In the genomic region with DNA sequence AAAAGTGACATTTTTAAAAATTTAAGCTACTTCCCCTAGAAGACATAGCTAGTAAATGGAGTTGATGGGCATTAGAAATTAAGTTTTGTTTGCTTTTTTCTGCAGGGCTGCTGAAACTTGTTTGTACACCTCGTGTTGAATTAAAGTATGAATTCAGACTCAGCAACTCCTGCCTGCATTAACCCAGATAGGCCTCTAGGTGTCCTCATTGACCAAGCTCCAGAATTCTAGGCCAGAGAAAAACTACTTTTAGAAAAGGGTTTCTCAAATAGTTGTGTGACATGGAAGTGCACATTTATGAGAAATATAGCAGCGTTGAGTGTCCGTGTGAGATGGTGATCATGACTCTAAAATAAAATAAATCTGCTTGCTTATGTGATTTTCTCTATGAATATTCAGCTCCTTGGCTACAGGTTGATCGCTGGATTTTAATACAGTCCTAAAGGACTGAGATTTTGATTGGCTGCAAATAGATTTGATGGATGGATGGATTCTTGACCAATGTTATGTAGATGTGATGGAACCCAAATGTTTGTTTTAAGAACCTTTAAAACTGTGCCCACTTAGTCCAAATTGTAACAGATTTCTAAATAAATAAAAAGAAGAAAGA, we compare ENCODE assay signal across 10 cellular contexts. TPM values are rescaled to one million over a fixed set of nuclear protein-coding genes. Genes with fewer than 3 reads are reported as not detected.
DNase-seq lines count a peak whose midpoint lies in the region; ATAC-seq and TF ChIP-seq lines count a peak whose summit lies in the region.
"Had no signal": no experiment of that assay in that cellular context is flagged by ENCODE, and none has a peak within 500 bp of the region (broad histone marks: within the 10 kb centered on the region; RNA-seq: fewer than 3 reads in every experiment).

No MANE protein-coding gene starts in this region.

- H3K36me3 ChIP-seq in parathyroid adenoma (ENCODE audit: control insufficient read depth, insufficient read depth, low read length): no peaks in the 10 kb centered on the region
- H3K36me3 ChIP-seq: BLaER1 had no signal

- peak; percentile 35 for ATAC-seq in activated T-helper 17 cell treated with anti-CD3 and anti-CD28 coated beads, Interleukin-2, amount 50 U/mL, for 72 hours (replicated peaks)
- ATAC-seq in GM19452 (IDR thresholded peaks at IDR 0.05; ENCODE audit: unreplicated experiment): no peak

- no peak overlapping the region for H3K9ac ChIP-seq in parathyroid adenoma
- H3K9ac ChIP-seq: BLaER1 had no signal

- H3K27ac Mint-ChIP-seq in activated T-helper 17 cell treated with anti-CD3 and anti-CD28 coated beads, Interleukin-2, amount 50 U/mL, for 72 hours: no peak overlapping the region
- H3K27ac Mint-ChIP-seq: activated naive CD4-positive, alpha-beta T cell treated with anti-CD3 and anti-CD28 coated beads, Interleukin-2, amount 50 U/mL, for 24 hours had no signal

- H3K9me3 Mint-ChIP-seq in activated T-helper 17 cell treated with anti-CD3 and anti-CD28 coated beads, Interleukin-2, amount 50 U/mL, for 72 hours: no peaks in the 10 kb centered on the region
- H3K9me3 Mint-ChIP-seq: activated naive CD4-positive, alpha-beta T cell treated with anti-CD3 and anti-CD28 coated beads, Interleukin-2, amount 50 U/mL, for 24 hours had no signal

- H3K27me3 ChIP-seq in parathyroid adenoma (ENCODE audit: control insufficient read depth, insufficient read depth, low read length): no peaks in the 10 kb centered on the region
- H3K27me3 ChIP-seq: BLaER1 had no signal

- no peaks in the 10 kb centered on the region for H3K4me1 Mint-ChIP-seq in activated T-helper 17 cell treated with anti-CD3 and anti-CD28 coated beads, Interleukin-2, amount 50 U/mL, for 72 hours

- no peaks in the 10 kb centered on the region for H3K36me3 Mint-ChIP-seq in activated T-helper 17 cell treated with anti-CD3 and anti-CD28 coated beads, Interleukin-2, amount 50 U/mL, for 72 hours (ENCODE audit: low read depth)
- H3K36me3 Mint-ChIP-seq: activated naive CD4-positive, alpha-beta T cell treated with anti-CD3 and anti-CD28 coated beads, Interleukin-2, amount 50 U/mL, for 24 hours had no signal

- DNase-seq in DMS153 treated with DMSO at 0.1 percent for 48 hours (lab: John Stamatoyannopoulos, UW; ENCODE audit: unreplicated experiment) (peak; percentile 3), DMS153 (lab: John Stamatoyannopoulos, UW) (no peak), H4 (ENCODE audit: low spot score) (peak; percentile 36), NCI-H345 treated with DMSO at 0.1 percent for 48 hours (lab: John Stamatoyannopoulos, UW; ENCODE audit: unreplicated experiment) (peak; percentile 23), globus pallidus (ENCODE audit: low spot score) (peak; percentile 74)

- no peak overlapping the region for H3K4me2 ChIP-seq in parathyroid adenoma (ENCODE audit: low read length)
- H3K4me2 ChIP-seq: BLaER1 had no signal

- H3K9me3 ChIP-seq in parathyroid adenoma (ENCODE audit: control insufficient read depth, low read length): no peaks in the 10 kb centered on the region
- H3K9me3 ChIP-seq: BLaER1 had no signal

- no peaks in the 10 kb centered on the region for H3K4me1 ChIP-seq in parathyroid adenoma
- H3K4me1 ChIP-seq: BLaER1 had no signal

- no peak overlapping the region for H3K27ac ChIP-seq in parathyroid adenoma
- H3K27ac ChIP-seq: BLaER1 had no signal

- H3K4me3 Mint-ChIP-seq in activated T-helper 17 cell treated with anti-CD3 and anti-CD28 coated beads, Interleukin-2, amount 50 U/mL, for 72 hours: no peak overlapping the region
- H3K4me3 Mint-ChIP-seq: activated naive CD4-positive, alpha-beta T cell treated with anti-CD3 and anti-CD28 coated beads, Interleukin-2, amount 50 U/mL, for 24 hours had no signal

- H2AFZ ChIP-seq in parathyroid adenoma: no peak overlapping the region

- TF ChIP-seq CTCF in parathyroid adenoma (IDR thresholded peaks at IDR 0.05): peak; percentile 93

- peaks cover 5% of the 10 kb centered on the region for H3K27me3 Mint-ChIP-seq in activated T-helper 17 cell treated with anti-CD3 and anti-CD28 coated beads, Interleukin-2, amount 50 U/mL, for 72 hours
- H3K27me3 Mint-ChIP-seq: activated naive CD4-positive, alpha-beta T cell treated with anti-CD3 and anti-CD28 coated beads, Interleukin-2, amount 50 U/mL, for 24 hours had no signal

- H3K79me2 ChIP-seq in parathyroid adenoma: no peaks in the 10 kb centered on the region

- no peak overlapping the region for H3K4me3 ChIP-seq in parathyroid adenoma (ENCODE audit: low read depth, low read length)
- H3K4me3 ChIP-seq: BLaER1 had no signal

RNA-seq across cellular contexts. Expression of a gene that starts 39.3 kb away (rescaled TPM):
- total RNA-seq in H4 (2014; rRNA removed; shearing (Covaris generic)): not detected in 2 replicates
- total RNA-seq in activated T-helper 17 cell treated with anti-CD3 and anti-CD28 coated beads, Interleukin-2, amount 50 U/mL, for 72 hours: not detected
